ENCODE assay signal across 2 cellular contexts in the genomic region with DNA sequence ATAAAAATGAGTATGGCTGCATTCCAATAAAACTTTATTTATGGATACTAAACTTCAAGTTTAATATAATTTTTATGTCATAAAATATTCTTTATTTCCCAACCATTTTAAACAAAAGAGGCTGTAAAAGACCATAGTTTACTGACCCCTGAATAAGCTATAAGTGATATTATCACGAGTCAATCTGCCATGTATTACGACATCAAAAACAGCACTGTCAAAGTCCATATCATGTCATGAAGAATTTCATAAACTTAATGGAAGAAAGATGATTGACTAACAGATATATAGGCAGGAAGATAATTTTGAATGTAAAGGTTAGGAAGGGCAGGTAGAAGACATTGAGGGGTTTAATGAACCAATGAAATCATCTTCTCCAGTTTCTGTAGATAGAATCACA.
TF ChIP-seq lines count a peak whose summit lies in the region.

No MANE protein-coding gene starts in this region.

TF ChIP-seq in HepG2, 621 proteins besides CTCF, POLR2A, EP300 and RAD21:
- TF ChIP-seq CEBPB (IDR thresholded peaks at IDR 0.05; ENCODE audit: borderline replicate concordance, low read depth, low read length): peak; percentile 67; the same call in 1 of the 2 replicates
- no peak for TF ChIP-seq ZNF713 (CRISPR knock-in tag; IDR thresholded peaks at IDR 0.05)

TF ChIP-seq in H1, 55 proteins besides CTCF, POLR2A, EP300 and RAD21:
- 0 out of 2 replicates have a peak, but pooled peaks have one; percentile 5 for TF ChIP-seq CEBPB (IDR thresholded peaks at IDR 0.05; ENCODE audit: low read depth, low read length)
- no peak for TF ChIP-seq GTF2F1 (IDR thresholded peaks at IDR 0.05; ENCODE audit: borderline replicate concordance, low read depth, low read length)
